In genomic region chr21:42580076-42580792, GRCh38 we compare ENCODE assay signal across 16 cellular contexts.
"Had no signal": no experiment of that assay in that cellular context is flagged by ENCODE, and none has a peak within 500 bp of the region (broad histone marks: within the 10 kb centered on the region; RNA-seq: fewer than 3 reads in every experiment).

No MANE protein-coding gene starts in this region.

- H3K27me3 ChIP-seq: colonic mucosa, gastroesophageal sphincter, stomach, testis, upper lobe of right lung had no signal

- H3K4me1 ChIP-seq: colonic mucosa, gastroesophageal sphincter, upper lobe of right lung had no signal

- H3K27ac ChIP-seq: colonic mucosa, gastroesophageal sphincter, stomach, upper lobe of right lung had no signal

- H3K36me3 ChIP-seq: colonic mucosa, upper lobe of right lung had no signal

- H3K4me3 ChIP-seq: colonic mucosa, gastroesophageal sphincter, stomach, testis, upper lobe of right lung had no signal

- DNase-seq: activated CD4-positive, alpha-beta T cell treated with anti-CD3 and anti-CD28 coated beads, Interleukin-2, amount 50 U/mL, for 1 hour; activated CD4-positive, CD25-positive, alpha-beta regulatory T cell; activated gamma-delta T cell; caudate nucleus; colonic mucosa; islet precursor cell; left ventricle myocardium superior; mesenchymal stem cell; stimulated activated CD4-positive, alpha-beta T cell treated with anti-CD3 and anti-CD28 coated beads, Interleukin-12 subunit alpha, Interleukin-12 subunit beta, amount 100 ng/mL, for 4 hours; stimulated activated CD4-positive, alpha-beta T cell treated with anti-CD3 and anti-CD28 coated beads, Interleukin-2, amount 100 ng/mL, for 24 hours; stomach; T-helper 17 cell; testis had no signal

- H3K9me3 ChIP-seq: colonic mucosa, testis, upper lobe of right lung had no signal

- ATAC-seq: activated naive CD4-positive, alpha-beta T cell treated with anti-CD3 and anti-CD28 coated beads, Interleukin-2, amount 50 U/mL, for 72 hours; gastroesophageal sphincter; T-helper 17 cell had no signal
